ENCODE assay signal across 24 cellular contexts in the genomic region with DNA sequence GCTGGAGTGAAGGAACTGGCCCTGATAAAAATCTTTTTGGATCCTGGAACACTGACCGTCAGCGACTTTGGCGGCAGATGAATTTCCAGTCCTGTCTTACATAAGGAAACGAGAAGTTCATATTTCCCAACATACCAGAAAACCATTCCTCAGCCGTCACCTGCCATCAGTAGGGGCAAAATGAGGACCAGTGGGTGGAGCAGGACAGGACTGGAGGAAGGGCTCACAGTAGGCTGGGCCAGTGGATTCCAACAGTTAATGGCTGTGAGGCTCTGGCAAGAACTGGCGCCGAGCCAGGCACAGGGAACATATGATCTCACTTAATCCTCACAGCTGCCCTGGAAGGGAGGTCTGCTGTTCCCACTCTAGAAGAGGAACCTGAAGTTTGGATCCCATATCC.
DNase-seq lines count a peak whose midpoint lies in the region; ATAC-seq and TF ChIP-seq lines count a peak whose summit lies in the region.
"Had no signal": no experiment of that assay in that cellular context is flagged by ENCODE, and none has a peak within 500 bp of the region (broad histone marks: within the 10 kb centered on the region; RNA-seq: fewer than 3 reads in every experiment).

No MANE protein-coding gene starts in this region.

- BruUV-seq in PC-3 (replicated peaks; lab: Mats Ljungman, UMichigan) = no TSS peak

- H3K79me2 ChIP-seq in PC-3 (ENCODE audit: low read length) = no peaks in the 10 kb centered on the region

- POLR2A ChIA-PET in PC-3 (lab: Charles Lee; ENCODE audit: unreplicated experiment) = no interaction called here

- H3K9me3 ChIP-seq in gastrocnemius medialis = no peaks in the 10 kb centered on the region
- no peaks in the 10 kb centered on the region for H3K9me3 ChIP-seq in PC-3 (ENCODE audit: low read length)
- H3K9me3 ChIP-seq: upper lobe of right lung had no signal

- TF ChIP-seq POLR2A in gastrocnemius medialis (IDR thresholded peaks at IDR 0.05) = no peak

- in situ Hi-C loops in gastrocnemius medialis (cut with MboI; ENCODE audit: low sequenced_read_pairs in 4 of 4) (no loop called here), brain microvascular endothelial cell (cut with HindIII; ENCODE audit: low pct_ligation_motif_present, low sequenced_read_pairs) (no loop called here)

- H3K27me3 ChIP-seq in gastrocnemius medialis = peaks cover 4 to 9% (median 8%) of the 10 kb centered on the region in 3 donors
- peaks cover 72% of the 10 kb centered on the region for H3K27me3 ChIP-seq in PC-3 (ENCODE audit: low read length)
- no peaks in the 10 kb centered on the region for H3K27me3 ChIP-seq in brain microvascular endothelial cell (replicated peaks)
- H3K27me3 ChIP-seq: upper lobe of right lung had no signal

- DNase-seq in NCI-H2171 treated with DMSO at 0.1 percent for 48 hours (lab: John Stamatoyannopoulos, UW) = peak; percentile 7
- DNase-seq in NCI-H2171 (lab: John Stamatoyannopoulos, UW) = no peak
- DNase-seq in NCI-H524 (lab: John Stamatoyannopoulos, UW) = peak; percentile 41 to 84
- peak; percentile 11 for DNase-seq in cerebellar cortex (ENCODE audit: low spot score)
- peak in 1 of 2 donors; percentile 66 for DNase-seq in gastrocnemius medialis
- DNase-seq in PC-3 = no peak
- no peak for DNase-seq in brain microvascular endothelial cell
- DNase-seq: 8988T; activated CD4-positive, alpha-beta T cell treated with anti-CD3 and anti-CD28 coated beads, Interleukin-2, amount 50 U/mL, for 1 hour; activated CD8-positive, alpha-beta memory T cell treated with anti-CD3 and anti-CD28 coated beads, Interleukin-2, amount 10 ng/mL, durations not matched to agents 7 days and 5 days; activated naive CD4-positive, alpha-beta T cell treated with Interleukin-2 at 50 U/mL for 16 hours; activated T-cell treated with anti-CD3 and anti-CD28 coated beads, Interleukin-2, amount 50 U/mL, for 72 hours; amniotic stem cell; endodermal cell; glutamatergic neuron; IMR-90; NCI-H1417; NCI-H748 treated with DMSO at 0.1 percent for 48 hours; small intestine; stimulated activated CD4-positive, alpha-beta T cell treated with anti-CD3 and anti-CD28 coated beads, Interleukin-1b, Interleukin-23, amount 100 ng/mL, for 48 hours; upper lobe of right lung had no signal

- no peak overlapping the region for H2AFZ ChIP-seq in PC-3 (ENCODE audit: low read length)

- H3K4me1 ChIP-seq in gastrocnemius medialis (no peaks in the 10 kb centered on the region), PC-3 (ENCODE audit: insufficient read depth, low read length) (no peaks in the 10 kb centered on the region)
- H3K4me1 ChIP-seq: upper lobe of right lung had no signal

- TF ChIP-seq CTCF in gastrocnemius medialis (IDR thresholded peaks at IDR 0.05 in 4 of 5, conservative IDR thresholded peaks at IDR 0.05 in 1 of 5) (no peak), PC-3 (conservative IDR thresholded peaks at IDR 0.05; ENCODE audit: low read depth, low read length) (no peak), brain microvascular endothelial cell (IDR thresholded peaks at IDR 0.05; ENCODE audit: low read depth, low read length, missing control alignments) (no peak)

- CTCF ChIA-PET in PC-3 (lab: Charles Lee) = no interaction called here

- no peaks in the 10 kb centered on the region for H4K20me1 ChIP-seq in PC-3 (ENCODE audit: low read length)

- H3K36me3 ChIP-seq in gastrocnemius medialis (no peaks in the 10 kb centered on the region), PC-3 (ENCODE audit: low read depth, low read length) (no peaks in the 10 kb centered on the region), brain microvascular endothelial cell (replicated peaks) (no peaks in the 10 kb centered on the region)
- H3K36me3 ChIP-seq: upper lobe of right lung had no signal

- no peaks in the 10 kb centered on the region for H3F3A ChIP-seq in PC-3 (ENCODE audit: low read length, unreplicated experiment)

- H3K27ac ChIP-seq in gastrocnemius medialis (no peak overlapping the region), PC-3 (ENCODE audit: low read length) (no peak overlapping the region), brain microvascular endothelial cell (no peak overlapping the region)
- H3K27ac ChIP-seq: coronary artery, upper lobe of right lung had no signal

- no peak overlapping the region for H3K9ac ChIP-seq in PC-3 (ENCODE audit: low read length)

- intact Hi-C loops in gastrocnemius medialis (cut with DNase I; ENCODE audit: low total_unique reads) (no loop called here), PC-3 (cut with micrococcal nuclease) (no loop called here)

- ATAC-seq in gastrocnemius medialis = peak; percentile 39 to 74
- ATAC-seq in GM18868 (IDR thresholded peaks at IDR 0.05; ENCODE audit: unreplicated experiment) = no peak
- no peak for ATAC-seq in PC-3
- ATAC-seq: activated CD8-positive, alpha-beta memory T cell treated with anti-CD3 and anti-CD28 coated beads, Interleukin-2, amount 10 ng/mL, durations not matched to agents 7 days and 5 days; activated T-cell treated with anti-CD3 and anti-CD28 coated beads, Interleukin-2, amount 50 U/mL, for 72 hours; HCT116; upper lobe of right lung had no signal

- H3K4me3 ChIP-seq in gastrocnemius medialis (no peak overlapping the region), PC-3 (ENCODE audit: low read length) (no peak overlapping the region), brain microvascular endothelial cell (ENCODE audit: low read depth, low read length) (no peak overlapping the region)
- H3K4me3 ChIP-seq: coronary artery, upper lobe of right lung had no signal

- no peaks in the 10 kb centered on the region for H3K9me2 ChIP-seq in PC-3 (replicated peaks; ENCODE audit: low read length)

- no peak overlapping the region for H3K4me2 ChIP-seq in PC-3 (ENCODE audit: low read length)

Comparison
In these comparisons a context has a peak if more than half of its experiments do, and no peak if none do; other contexts are left out.
1. DNase-seq: peak in NCI-H2171 treated with DMSO at 0.1 percent for 48 hours (single experiment), NCI-H524 (2 of 2) and cerebellar cortex (single experiment); none in NCI-H2171 (single experiment), PC-3 (single experiment) and brain microvascular endothelial cell (single experiment).
2. ATAC-seq: peak in gastrocnemius medialis (2 of 2); none in GM18868 (single experiment) and PC-3 (single experiment).